ENCODE assay signal across 8 cellular contexts in genomic region chr12:102095677-102096263, GRCh38. TPM values are rescaled to one million over a fixed set of nuclear protein-coding genes. Genes with fewer than 3 reads are reported as not detected.
DNase-seq lines count a peak whose midpoint lies in the region; ATAC-seq, FAIRE-seq and TF ChIP-seq lines count a peak whose summit lies in the region.

No MANE protein-coding gene starts in this region.

- no peak overlapping the region for H3K27ac Mint-ChIP-seq in activated CD8-positive, alpha-beta T cell treated with anti-CD3 and anti-CD28 coated beads for 36 hours
- H3K27ac Mint-ChIP-seq in activated CD8-positive, alpha-beta T cell treated with anti-CD3 and anti-CD28 coated beads, Interleukin-2, amount 10 ng/mL, durations not matched to agents 7 days and 5 days, result no peak overlapping the region

- H3K27me3 Mint-ChIP-seq in activated CD8-positive, alpha-beta T cell treated with anti-CD3 and anti-CD28 coated beads for 36 hours, result no peaks in the 10 kb centered on the region
- H3K27me3 Mint-ChIP-seq in activated CD8-positive, alpha-beta T cell treated with anti-CD3 and anti-CD28 coated beads, Interleukin-2, amount 10 ng/mL, durations not matched to agents 7 days and 5 days (ENCODE audit: low read depth), result no peaks in the 10 kb centered on the region

- peak; percentile 36 for TF ChIP-seq CTCF in activated CD8-positive, alpha-beta T cell treated with anti-CD3 and anti-CD28 coated beads for 36 hours (IDR thresholded peaks at IDR 0.05)
- peak; percentile 69 for TF ChIP-seq CTCF in fibroblast of pulmonary artery (IDR thresholded peaks at IDR 0.05; ENCODE audit: low read length, missing control alignments)

- intact Hi-C loops in activated CD8-positive, alpha-beta T cell treated with anti-CD3 and anti-CD28 coated beads for 36 hours (cut with micrococcal nuclease), result no loop called here

- H3K36me3 Mint-ChIP-seq in activated CD8-positive, alpha-beta T cell treated with anti-CD3 and anti-CD28 coated beads for 36 hours (ENCODE audit: low read depth), result peaks cover 29% of the 10 kb centered on the region
- H3K36me3 Mint-ChIP-seq in activated CD8-positive, alpha-beta T cell treated with anti-CD3 and anti-CD28 coated beads, Interleukin-2, amount 10 ng/mL, durations not matched to agents 7 days and 5 days (ENCODE audit: low read depth), result peaks cover 26% of the 10 kb centered on the region

- ATAC-seq in activated CD8-positive, alpha-beta T cell treated with anti-CD3 and anti-CD28 coated beads for 36 hours, result peak; percentile 68
- no peak for ATAC-seq in activated CD8-positive, alpha-beta T cell treated with anti-CD3 and anti-CD28 coated beads, Interleukin-2, amount 10 ng/mL, durations not matched to agents 7 days and 5 days
- ATAC-seq in HG03520 (IDR thresholded peaks at IDR 0.05; ENCODE audit: unreplicated experiment) (peak; percentile 55), GM18520 (IDR thresholded peaks at IDR 0.05; ENCODE audit: unreplicated experiment) (no peak), HG03460 (IDR thresholded peaks at IDR 0.05; ENCODE audit: unreplicated experiment) (no peak)

- H3K4me1 Mint-ChIP-seq in activated CD8-positive, alpha-beta T cell treated with anti-CD3 and anti-CD28 coated beads for 36 hours (ENCODE audit: low read depth), result peaks cover 1% of the 10 kb centered on the region
- H3K4me1 Mint-ChIP-seq in activated CD8-positive, alpha-beta T cell treated with anti-CD3 and anti-CD28 coated beads, Interleukin-2, amount 10 ng/mL, durations not matched to agents 7 days and 5 days (ENCODE audit: low read depth), result no peaks in the 10 kb centered on the region

- CTCF ChIA-PET in activated CD8-positive, alpha-beta T cell treated with anti-CD3 and anti-CD28 coated beads for 36 hours (lab: Charles Lee), result interaction anchor here (0.5 to 1.2 kb wide), 2 partner anchors 22 to 367 kb away, joined by 3 read pairs; no protein-coding TSS in a partner anchor
- CTCF ChIA-PET in activated CD8-positive, alpha-beta T cell treated with anti-CD3 and anti-CD28 coated beads, Interleukin-2, amount 10 ng/mL, durations not matched to agents 7 days and 5 days (lab: Charles Lee), result interaction anchor here (0.5 to 1.7 kb wide), 8 partner anchors 10 to 721 kb away, joined by 3 to 7 read pairs (median 4); partner anchors contain the start of genes NUP37, PARPBP and WASHC3

- DNase-seq in activated CD8-positive, alpha-beta T cell treated with anti-CD3 and anti-CD28 coated beads for 36 hours, result no peak
- no peak for DNase-seq in activated CD8-positive, alpha-beta T cell treated with anti-CD3 and anti-CD28 coated beads, Interleukin-2, amount 10 ng/mL, durations not matched to agents 7 days and 5 days
- DNase-seq in RCC 7860 (ENCODE audit: low spot score) (peak; percentile 9), fibroblast of pulmonary artery (ENCODE audit: low read depth) (peak; percentile 68), ureter (ENCODE audit: low spot score) (no peak)

- H3K4me3 ChIP-seq in fibroblast of pulmonary artery (replicated peaks; ENCODE audit: low read depth, low read length), result no peak overlapping the region

- POLR2A ChIA-PET in activated CD8-positive, alpha-beta T cell treated with anti-CD3 and anti-CD28 coated beads for 36 hours (lab: Charles Lee), result no interaction called here
- POLR2A ChIA-PET in activated CD8-positive, alpha-beta T cell treated with anti-CD3 and anti-CD28 coated beads, Interleukin-2, amount 10 ng/mL, durations not matched to agents 7 days and 5 days (lab: Charles Lee), result no interaction called here

- H3K4me3 Mint-ChIP-seq in activated CD8-positive, alpha-beta T cell treated with anti-CD3 and anti-CD28 coated beads for 36 hours, result no peak overlapping the region
- no peak overlapping the region for H3K4me3 Mint-ChIP-seq in activated CD8-positive, alpha-beta T cell treated with anti-CD3 and anti-CD28 coated beads, Interleukin-2, amount 10 ng/mL, durations not matched to agents 7 days and 5 days

- H3K9me3 Mint-ChIP-seq in activated CD8-positive, alpha-beta T cell treated with anti-CD3 and anti-CD28 coated beads for 36 hours, result no peaks in the 10 kb centered on the region
- no peaks in the 10 kb centered on the region for H3K9me3 Mint-ChIP-seq in activated CD8-positive, alpha-beta T cell treated with anti-CD3 and anti-CD28 coated beads, Interleukin-2, amount 10 ng/mL, durations not matched to agents 7 days and 5 days (ENCODE audit: insufficient read depth)

- peak; percentile 36 for FAIRE-seq in RCC 7860 (lab: Jason Lieb, UNC)

RNA-seq across cellular contexts. Expression of gene NUP37, which starts 24.1 kb away (rescaled TPM):
- total RNA-seq in activated CD8-positive, alpha-beta T cell treated with anti-CD3 and anti-CD28 coated beads for 36 hours, result 100 to 1,000 TPM in 1 of 2 experiments, 10 to 100 TPM in 1; 99.1 to 104 TPM
- total RNA-seq in activated CD8-positive, alpha-beta T cell treated with anti-CD3 and anti-CD28 coated beads, Interleukin-2, amount 10 ng/mL, durations not matched to agents 7 days and 5 days, result 10 to 100 TPM; 66.4 to 70.2 TPM
- total RNA-seq in ureter, result 23.4 TPM

RNA-seq across cellular contexts. Expression of gene PARPBP, which starts 24.2 kb away (rescaled TPM):
- total RNA-seq in activated CD8-positive, alpha-beta T cell treated with anti-CD3 and anti-CD28 coated beads for 36 hours, result 10 to 100 TPM; 26.1 to 26.2 TPM
- 10 to 100 TPM; 32.2 to 35.9 TPM for total RNA-seq in activated CD8-positive, alpha-beta T cell treated with anti-CD3 and anti-CD28 coated beads, Interleukin-2, amount 10 ng/mL, durations not matched to agents 7 days and 5 days
- 2.7 TPM for total RNA-seq in ureter

RNA-seq across cellular contexts. Expression of gene WASHC3, which starts 34.0 kb away (rescaled TPM):
- total RNA-seq in activated CD8-positive, alpha-beta T cell treated with anti-CD3 and anti-CD28 coated beads for 36 hours, result 10 to 100 TPM; 30.7 to 32.3 TPM
- 10 to 100 TPM; 49.5 to 50.9 TPM for total RNA-seq in activated CD8-positive, alpha-beta T cell treated with anti-CD3 and anti-CD28 coated beads, Interleukin-2, amount 10 ng/mL, durations not matched to agents 7 days and 5 days
- total RNA-seq in ureter, result 41.5 TPM

Comparison
In these comparisons a context has a peak if more than half of its experiments do, and no peak if none do; other contexts are left out.
1. ATAC-seq: peak in activated CD8-positive, alpha-beta T cell treated with anti-CD3 and anti-CD28 coated beads for 36 hours (single experiment) and HG03520 (single experiment); none in activated CD8-positive, alpha-beta T cell treated with anti-CD3 and anti-CD28 coated beads, Interleukin-2, amount 10 ng/mL, durations not matched to agents 7 days and 5 days (single experiment), GM18520 (single experiment) and HG03460 (single experiment).
2. DNase-seq: peak in RCC 7860 (single experiment) and fibroblast of pulmonary artery (single experiment); none in activated CD8-positive, alpha-beta T cell treated with anti-CD3 and anti-CD28 coated beads for 36 hours (single experiment), activated CD8-positive, alpha-beta T cell treated with anti-CD3 and anti-CD28 coated beads, Interleukin-2, amount 10 ng/mL, durations not matched to agents 7 days and 5 days (single experiment) and ureter (single experiment).